ENCODE assay signal across 17 cellular contexts in the genomic region with DNA sequence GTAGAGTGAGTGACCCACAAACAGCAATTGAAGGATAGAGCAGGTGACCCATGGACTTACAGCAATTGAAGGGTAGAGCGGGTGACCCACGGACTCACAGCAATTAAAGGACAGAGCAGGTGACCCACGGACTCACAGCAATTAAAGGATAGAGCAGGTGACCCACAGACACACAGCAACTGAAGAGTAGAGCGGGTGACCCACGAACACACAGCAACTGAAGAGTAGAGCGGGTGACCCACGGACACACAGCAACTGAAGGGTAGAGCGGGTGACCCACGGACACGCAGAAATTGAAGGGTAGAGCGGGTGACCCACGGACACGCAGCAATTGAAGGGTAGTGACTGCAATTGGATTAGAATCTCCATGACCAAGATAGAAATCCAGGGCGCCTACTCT. TPM values are rescaled to one million over a fixed set of nuclear protein-coding genes. Genes with fewer than 3 reads are reported as not detected.
A peak's percentile ranks its signal among the peaks of the same experiment; 100 is the strongest.
DNase-seq lines count a peak whose midpoint lies in the region; ATAC-seq and TF ChIP-seq lines count a peak whose summit lies in the region.
"Had no signal": no experiment of that assay in that cellular context is flagged by ENCODE, and none has a peak within 500 bp of the region (broad histone marks: within the 10 kb centered on the region; RNA-seq: fewer than 3 reads in every experiment).

No MANE protein-coding gene starts in this region.

- no peak for ATAC-seq in GM21447 (IDR thresholded peaks at IDR 0.05; ENCODE audit: unreplicated experiment)
- ATAC-seq: A549; CD8-positive, alpha-beta T cell; K562 had no signal

- no peaks in the 10 kb centered on the region for H3K9me3 Mint-ChIP-seq in Calu3 (ENCODE audit: low read depth, unreplicated experiment)
- H3K9me3 Mint-ChIP-seq: CD8-positive, alpha-beta T cell; H9; HFFc6 had no signal

- CTCF ChIA-PET in Calu3 (lab: Charles Lee) (no interaction called here), HEK293T (lab: Yijun Ruan, JAX) (no interaction called here)

- POLR2A ChIA-PET in HEK293T (lab: Yijun Ruan, JAX), result no interaction called here

- peaks cover 38% of the 10 kb centered on the region for H3K27me3 Mint-ChIP-seq in Calu3 (ENCODE audit: unreplicated experiment)

- H3K4me3 Mint-ChIP-seq in Calu3 (ENCODE audit: low read depth, unreplicated experiment), result no peak overlapping the region
- H3K4me3 Mint-ChIP-seq: CD8-positive, alpha-beta T cell; H9; HFFc6 had no signal

- intact Hi-C loops in Calu3 (cut with micrococcal nuclease; ENCODE audit: unreplicated experiment) (no loop called here), posterior vena cava (cut with DNase I) (loop anchor here (5.0 to 10.0 kb wide), 2 partner anchors 53 to 61 kb away; no protein-coding TSS in a partner anchor)

- H3K27ac Mint-ChIP-seq in Calu3 (ENCODE audit: unreplicated experiment), result peak overlapping the region; percentile 4
- H3K27ac Mint-ChIP-seq: CD14-positive monocyte; CD8-positive, alpha-beta T cell; H9; HFFc6 had no signal

- DNase-seq in Calu3 (no peak), HEK293T (ENCODE audit: extremely low spot score) (peak; percentile 0), islet precursor cell (peak; percentile 35), posterior vena cava (ENCODE audit: low spot score) (peak; percentile 12), NCI-H82 (lab: John Stamatoyannopoulos, UW) (no peak), HCEC 1CT (no peak)
- DNase-seq: CD8-positive, alpha-beta T cell; COR-L47; DND-41; GDM1; GM23248; H9; HFFc6 had no signal

- H3K4me1 Mint-ChIP-seq in Calu3 (ENCODE audit: low read depth, unreplicated experiment), result peaks cover 11% of the 10 kb centered on the region

- no peak for TF ChIP-seq CTCF in Calu3 (IDR thresholded peaks at IDR 0.05; ENCODE audit: unreplicated experiment)

- BruUV-seq in Calu3 (replicated peaks; lab: Mats Ljungman, UMichigan), result no TSS peak

- peaks cover 10% of the 10 kb centered on the region for H3K36me3 Mint-ChIP-seq in Calu3 (ENCODE audit: insufficient read depth, unreplicated experiment)
- H3K36me3 Mint-ChIP-seq: CD14-positive monocyte; CD8-positive, alpha-beta T cell had no signal

TF ChIP-seq in HEK293T, 16 proteins besides CTCF, POLR2A, EP300 and RAD21:
- TF ChIP-seq HDGF (IDR thresholded peaks at IDR 0.05; ENCODE audit: borderline replicate concordance), result no peak
- TF ChIP-seq, protein P1, sequence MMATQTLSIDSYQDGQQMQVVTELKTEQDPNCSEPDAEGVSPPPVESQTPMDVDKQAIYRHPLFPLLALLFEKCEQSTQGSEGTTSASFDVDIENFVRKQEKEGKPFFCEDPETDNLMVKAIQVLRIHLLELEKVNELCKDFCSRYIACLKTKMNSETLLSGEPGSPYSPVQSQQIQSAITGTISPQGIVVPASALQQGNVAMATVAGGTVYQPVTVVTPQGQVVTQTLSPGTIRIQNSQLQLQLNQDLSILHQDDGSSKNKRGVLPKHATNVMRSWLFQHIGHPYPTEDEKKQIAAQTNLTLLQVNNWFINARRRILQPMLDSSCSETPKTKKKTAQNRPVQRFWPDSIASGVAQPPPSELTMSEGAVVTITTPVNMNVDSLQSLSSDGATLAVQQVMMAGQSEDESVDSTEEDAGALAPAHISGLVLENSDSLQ (IDR thresholded peaks at IDR 0.05), result no peak
- no peak for TF ChIP-seq TARDBP (IDR thresholded peaks at IDR 0.05)
- no peak for TF ChIP-seq FOXA1 (IDR thresholded peaks at IDR 0.05)
- TF ChIP-seq BHLHE40 (IDR thresholded peaks at IDR 0.05; ENCODE audit: borderline replicate concordance), result no peak
- TF ChIP-seq SUZ12 (IDR thresholded peaks at IDR 0.05), result no peak
TF ChIP-seq in HEK293T: peak in this region for 0.

RNA-seq across cellular contexts. Expression of gene TNK2, which starts 9.8 kb away (rescaled TPM):
- 50.4 and 53.0 TPM in 2 replicates for total RNA-seq in Calu3 (2022)
- total RNA-seq in posterior vena cava, result 10 to 100 TPM; 24.3 to 34.1 TPM

Comparison
In these comparisons a context has a peak if more than half of its experiments do, and no peak if none do; other contexts are left out.
1. DNase-seq: peak in HEK293T (single experiment), islet precursor cell (single experiment) and posterior vena cava (single experiment); none in Calu3 (single experiment), NCI-H82 (single experiment) and HCEC 1CT (single experiment).